20 cellular contexts compared by ENCODE assay signal in the genomic region with DNA sequence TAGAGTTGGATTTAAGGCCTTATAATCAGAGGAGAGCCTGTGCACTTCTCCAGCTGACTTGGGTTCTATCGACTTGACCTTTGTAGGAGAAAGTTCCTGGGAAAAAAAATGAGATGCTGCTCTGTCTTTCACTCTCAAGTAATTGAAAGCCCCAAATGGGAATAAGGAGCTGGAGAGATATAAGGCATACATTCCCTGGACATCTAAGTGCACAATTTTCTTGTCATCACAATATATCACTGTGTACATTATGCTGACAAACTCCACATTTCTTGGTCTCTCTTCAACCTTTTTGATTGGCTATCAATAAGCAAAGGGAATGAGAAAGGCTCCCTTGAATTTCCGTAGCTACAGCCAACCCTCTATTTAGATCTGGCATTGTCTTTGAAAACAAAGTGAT.
"Had no signal": no experiment of that assay in that cellular context is flagged by ENCODE, and none has a peak within 500 bp of the region (broad histone marks: within the 10 kb centered on the region; RNA-seq: fewer than 3 reads in every experiment).

No MANE protein-coding gene starts in this region.

- H3K27ac Mint-ChIP-seq: memory B cell; mesothelial cell of epicardium; naive thymus-derived CD4-positive, alpha-beta T cell; nephron; stimulated activated effector memory CD8-positive, alpha-beta T cell treated with anti-CD3 and anti-CD28 coated beads, Interleukin-12 subunit alpha, Interleukin-12 subunit beta, amount 100 ng/mL, for 72 hours had no signal

- H3K27me3 ChIP-seq: dorsolateral prefrontal cortex, right atrium auricular region, stomach, thyroid gland, vagina had no signal

- H2AFZ ChIP-seq: parathyroid adenoma had no signal

- DNase-seq: dorsolateral prefrontal cortex; effector CD4-positive, alpha-beta T cell; hypothalamus; naive thymus-derived CD4-positive, alpha-beta T cell; stimulated activated CD4-positive, alpha-beta T cell treated with anti-CD3 and anti-CD28 coated beads, Interleukin-2, amount 100 ng/mL, for 24 hours; stimulated activated CD4-positive, alpha-beta T cell treated with anti-CD3 and anti-CD28 coated beads, Interleukin-4, amount 100 ng/mL, for 24 hours; stimulated activated naive CD4-positive, alpha-beta T cell treated with Interleukin-2 at 50 U/mL for 16 hours; stomach; thyroid gland; trophoblast cell had no signal

- H3K4me3 Mint-ChIP-seq: memory B cell; mesothelial cell of epicardium; naive thymus-derived CD4-positive, alpha-beta T cell; nephron; stimulated activated effector memory CD8-positive, alpha-beta T cell treated with anti-CD3 and anti-CD28 coated beads, Interleukin-12 subunit alpha, Interleukin-12 subunit beta, amount 100 ng/mL, for 72 hours had no signal

- ATAC-seq: naive thymus-derived CD4-positive, alpha-beta T cell; sciatic nerve; stimulated activated effector memory CD8-positive, alpha-beta T cell treated with anti-CD3 and anti-CD28 coated beads, Interleukin-12 subunit alpha, Interleukin-12 subunit beta, amount 100 ng/mL, for 72 hours had no signal

- H3K27ac ChIP-seq: parathyroid adenoma, right atrium auricular region, stomach, thyroid gland, vagina had no signal

- H3K4me1 Mint-ChIP-seq: memory B cell; mesothelial cell of epicardium; naive thymus-derived CD4-positive, alpha-beta T cell; stimulated activated effector memory CD8-positive, alpha-beta T cell treated with anti-CD3 and anti-CD28 coated beads, Interleukin-12 subunit alpha, Interleukin-12 subunit beta, amount 100 ng/mL, for 72 hours had no signal

- H3K9me3 Mint-ChIP-seq: naive thymus-derived CD4-positive, alpha-beta T cell; nephron had no signal

- H3K27me3 Mint-ChIP-seq: progenitor cell of endocrine pancreas had no signal

- H3K9ac ChIP-seq: parathyroid adenoma had no signal

- H3K9me3 ChIP-seq: right atrium auricular region, stomach, thyroid gland, vagina had no signal

- H3K4me3 ChIP-seq: dorsolateral prefrontal cortex, lung, right atrium auricular region, stomach, thyroid gland, vagina had no signal

- H3K4me1 ChIP-seq: parathyroid adenoma, right atrium auricular region, stomach, vagina had no signal

- H3K79me2 ChIP-seq: parathyroid adenoma had no signal

- H3K36me3 Mint-ChIP-seq: memory B cell; mesothelial cell of epicardium; naive thymus-derived CD4-positive, alpha-beta T cell; stimulated activated effector memory CD8-positive, alpha-beta T cell treated with anti-CD3 and anti-CD28 coated beads, Interleukin-12 subunit alpha, Interleukin-12 subunit beta, amount 100 ng/mL, for 72 hours had no signal

- H3K36me3 ChIP-seq: right atrium auricular region, stomach, thyroid gland, vagina had no signal
